In the genomic region with DNA sequence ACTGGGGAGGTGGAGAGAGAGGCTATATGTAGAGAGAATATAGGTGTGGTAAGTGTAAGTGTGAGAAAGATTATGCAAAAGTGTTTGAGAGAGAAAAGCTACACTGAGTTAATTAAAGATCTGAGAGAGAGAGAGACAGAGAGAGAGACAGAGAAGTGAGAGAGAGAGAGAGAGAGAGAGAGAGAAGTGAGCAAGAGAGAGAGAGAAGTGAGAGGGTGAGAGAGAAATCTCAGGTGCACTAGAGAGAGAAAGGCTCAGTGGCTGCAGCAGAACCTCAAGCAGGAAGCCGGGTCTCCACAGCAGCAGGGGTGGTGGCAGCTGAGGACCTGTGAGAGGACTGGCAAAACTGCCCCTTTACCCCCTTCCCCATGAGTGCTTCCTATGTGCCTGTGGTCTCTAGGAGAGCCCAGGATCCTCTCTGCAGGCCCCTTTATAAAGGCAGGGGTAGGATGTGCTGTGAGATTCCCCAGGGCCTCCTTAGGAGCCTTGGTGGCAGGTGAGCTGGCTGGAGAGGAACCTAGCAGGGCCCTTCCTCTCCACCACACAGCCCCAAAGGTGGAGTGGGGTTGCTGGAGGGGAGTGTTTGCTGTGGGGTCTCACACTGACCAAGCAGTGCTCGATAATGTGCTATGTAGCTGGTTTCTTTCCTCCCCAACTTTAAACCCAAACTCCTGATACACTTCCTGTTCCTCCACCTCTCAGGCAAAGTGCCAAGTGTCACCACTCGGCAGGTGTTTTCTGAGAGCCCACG, we compare ENCODE assay signal across 1 cellular context.
TF ChIP-seq lines count a peak whose summit lies in the region.

No MANE protein-coding gene starts in this region.

TF ChIP-seq in GM12878, 131 proteins besides CTCF, POLR2A, EP300 and RAD21 (continued from another document and continues in another):
- TF ChIP-seq, protein P1, sequence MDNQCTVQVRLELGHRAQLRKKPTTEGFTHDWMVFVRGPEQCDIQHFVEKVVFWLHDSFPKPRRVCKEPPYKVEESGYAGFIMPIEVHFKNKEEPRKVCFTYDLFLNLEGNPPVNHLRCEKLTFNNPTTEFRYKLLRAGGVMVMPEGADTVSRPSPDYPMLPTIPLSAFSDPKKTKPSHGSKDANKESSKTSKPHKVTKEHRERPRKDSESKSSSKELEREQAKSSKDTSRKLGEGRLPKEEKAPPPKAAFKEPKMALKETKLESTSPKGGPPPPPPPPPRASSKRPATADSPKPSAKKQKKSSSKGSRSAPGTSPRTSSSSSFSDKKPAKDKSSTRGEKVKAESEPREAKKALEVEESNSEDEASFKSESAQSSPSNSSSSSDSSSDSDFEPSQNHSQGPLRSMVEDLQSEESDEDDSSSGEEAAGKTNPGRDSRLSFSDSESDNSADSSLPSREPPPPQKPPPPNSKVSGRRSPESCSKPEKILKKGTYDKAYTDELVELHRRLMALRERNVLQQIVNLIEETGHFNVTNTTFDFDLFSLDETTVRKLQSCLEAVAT (IDR thresholded peaks at IDR 0.05), result peak; percentile 65; the same call in 1 of the 2 replicates
- no peak for TF ChIP-seq ELK1 (IDR thresholded peaks at IDR 0.05; ENCODE audit: low read depth, low read length)
- TF ChIP-seq CHD1 (IDR thresholded peaks at IDR 0.05; ENCODE audit: low read depth, low read length), result no peak
- peak; percentile 86 for TF ChIP-seq NBN (IDR thresholded peaks at IDR 0.05)
- TF ChIP-seq JUNB (IDR thresholded peaks at IDR 0.05), result no peak
- TF ChIP-seq SIX5 (IDR thresholded peaks at IDR 0.05; ENCODE audit: low read depth, low read length, severe bottlenecking), result no peak
- peak; percentile 59; the same call in 1 of the 2 replicates for TF ChIP-seq PML (IDR thresholded peaks at IDR 0.05; ENCODE audit: low read length)
- TF ChIP-seq BCL11A (IDR thresholded peaks at IDR 0.05; ENCODE audit: low read depth, low read length), result peak; percentile 38; the same call in 1 of the 2 replicates
- TF ChIP-seq GABPA (IDR thresholded peaks at IDR 0.05; ENCODE audit: low read depth), result 0 out of 2 replicates have a peak, but pooled peaks have one; percentile 13
- TF ChIP-seq, protein P2, sequence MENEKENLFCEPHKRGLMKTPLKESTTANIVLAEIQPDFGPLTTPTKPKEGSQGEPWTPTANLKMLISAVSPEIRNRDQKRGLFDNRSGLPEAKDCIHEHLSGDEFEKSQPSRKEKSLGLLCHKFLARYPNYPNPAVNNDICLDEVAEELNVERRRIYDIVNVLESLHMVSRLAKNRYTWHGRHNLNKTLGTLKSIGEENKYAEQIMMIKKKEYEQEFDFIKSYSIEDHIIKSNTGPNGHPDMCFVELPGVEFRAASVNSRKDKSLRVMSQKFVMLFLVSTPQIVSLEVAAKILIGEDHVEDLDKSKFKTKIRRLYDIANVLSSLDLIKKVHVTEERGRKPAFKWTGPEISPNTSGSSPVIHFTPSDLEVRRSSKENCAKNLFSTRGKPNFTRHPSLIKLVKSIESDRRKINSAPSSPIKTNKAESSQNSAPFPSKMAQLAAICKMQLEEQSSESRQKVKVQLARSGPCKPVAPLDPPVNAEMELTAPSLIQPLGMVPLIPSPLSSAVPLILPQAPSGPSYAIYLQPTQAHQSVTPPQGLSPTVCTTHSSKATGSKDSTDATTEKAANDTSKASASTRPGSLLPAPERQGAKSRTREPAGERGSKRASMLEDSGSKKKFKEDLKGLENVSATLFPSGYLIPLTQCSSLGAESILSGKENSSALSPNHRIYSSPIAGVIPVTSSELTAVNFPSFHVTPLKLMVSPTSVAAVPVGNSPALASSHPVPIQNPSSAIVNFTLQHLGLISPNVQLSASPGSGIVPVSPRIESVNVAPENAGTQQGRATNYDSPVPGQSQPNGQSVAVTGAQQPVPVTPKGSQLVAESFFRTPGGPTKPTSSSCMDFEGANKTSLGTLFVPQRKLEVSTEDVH (IDR thresholded peaks at IDR 0.05; ENCODE audit: low read depth, partially characterized antibody), result no peak
- no peak for TF ChIP-seq ZNF207 (IDR thresholded peaks at IDR 0.05; ENCODE audit: borderline replicate concordance)
- TF ChIP-seq NFIC (IDR thresholded peaks at IDR 0.05; ENCODE audit: low read depth, low read length), result 0 out of 2 replicates have a peak, but pooled peaks have one; percentile 45
- TF ChIP-seq ASH2L (IDR thresholded peaks at IDR 0.05; ENCODE audit: borderline replicate concordance, low read depth), result no peak
- TF ChIP-seq NR2C2 (IDR thresholded peaks at IDR 0.05; ENCODE audit: borderline replicate concordance, control insufficient read depth, insufficient read length, low read depth), result no peak
- TF ChIP-seq, protein P3, sequence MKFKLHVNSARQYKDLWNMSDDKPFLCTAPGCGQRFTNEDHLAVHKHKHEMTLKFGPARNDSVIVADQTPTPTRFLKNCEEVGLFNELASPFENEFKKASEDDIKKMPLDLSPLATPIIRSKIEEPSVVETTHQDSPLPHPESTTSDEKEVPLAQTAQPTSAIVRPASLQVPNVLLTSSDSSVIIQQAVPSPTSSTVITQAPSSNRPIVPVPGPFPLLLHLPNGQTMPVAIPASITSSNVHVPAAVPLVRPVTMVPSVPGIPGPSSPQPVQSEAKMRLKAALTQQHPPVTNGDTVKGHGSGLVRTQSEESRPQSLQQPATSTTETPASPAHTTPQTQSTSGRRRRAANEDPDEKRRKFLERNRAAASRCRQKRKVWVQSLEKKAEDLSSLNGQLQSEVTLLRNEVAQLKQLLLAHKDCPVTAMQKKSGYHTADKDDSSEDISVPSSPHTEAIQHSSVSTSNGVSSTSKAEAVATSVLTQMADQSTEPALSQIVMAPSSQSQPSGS (IDR thresholded peaks at IDR 0.05; ENCODE audit: low read length), result peak; percentile 55; the same call in 1 of the 2 replicates
- TF ChIP-seq, protein P4, sequence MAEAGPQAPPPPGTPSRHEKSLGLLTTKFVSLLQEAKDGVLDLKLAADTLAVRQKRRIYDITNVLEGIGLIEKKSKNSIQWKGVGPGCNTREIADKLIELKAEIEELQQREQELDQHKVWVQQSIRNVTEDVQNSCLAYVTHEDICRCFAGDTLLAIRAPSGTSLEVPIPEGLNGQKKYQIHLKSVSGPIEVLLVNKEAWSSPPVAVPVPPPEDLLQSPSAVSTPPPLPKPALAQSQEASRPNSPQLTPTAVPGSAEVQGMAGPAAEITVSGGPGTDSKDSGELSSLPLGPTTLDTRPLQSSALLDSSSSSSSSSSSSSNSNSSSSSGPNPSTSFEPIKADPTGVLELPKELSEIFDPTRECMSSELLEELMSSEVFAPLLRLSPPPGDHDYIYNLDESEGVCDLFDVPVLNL (IDR thresholded peaks at IDR 0.05; ENCODE audit: low read depth, low read length), result no peak
- no peak for TF ChIP-seq BACH1 (IDR thresholded peaks at IDR 0.05; ENCODE audit: borderline replicate concordance)
- peak; percentile 64; the same call in 1 of the 2 replicates for TF ChIP-seq MEF2A (IDR thresholded peaks at IDR 0.05; ENCODE audit: insufficient read depth, low read depth, low read length)
- peak; percentile 19; the same call in 1 of the 2 replicates for TF ChIP-seq BMI1 (IDR thresholded peaks at IDR 0.05; ENCODE audit: borderline replicate concordance)
- 0 out of 2 replicates have a peak, but pooled peaks have one; percentile 28 for TF ChIP-seq HDAC2 (IDR thresholded peaks at IDR 0.05)
- peak; percentile 23; the same call in 2 of the 3 replicates for TF ChIP-seq POU2F2 (IDR thresholded peaks at IDR 0.05; ENCODE audit: borderline replicate concordance, low read depth, low read length)
- TF ChIP-seq ZNF217 (IDR thresholded peaks at IDR 0.05), result 0 out of 2 replicates have a peak, but pooled peaks have one; percentile 40
- TF ChIP-seq CBX5 (IDR thresholded peaks at IDR 0.05; ENCODE audit: low read depth), result peak; percentile 78; the same call in 1 of the 2 replicates
- no peak for TF ChIP-seq KDM1A (IDR thresholded peaks at IDR 0.05; ENCODE audit: borderline replicate concordance)
- TF ChIP-seq GATAD2B (conservative IDR thresholded peaks at IDR 0.05; ENCODE audit: low read depth), result no peak
- peak; percentile 93; the same call in 1 of the 2 replicates for TF ChIP-seq MTA3 (IDR thresholded peaks at IDR 0.05; ENCODE audit: borderline replicate concordance, low read length)
- TF ChIP-seq, protein P5, sequence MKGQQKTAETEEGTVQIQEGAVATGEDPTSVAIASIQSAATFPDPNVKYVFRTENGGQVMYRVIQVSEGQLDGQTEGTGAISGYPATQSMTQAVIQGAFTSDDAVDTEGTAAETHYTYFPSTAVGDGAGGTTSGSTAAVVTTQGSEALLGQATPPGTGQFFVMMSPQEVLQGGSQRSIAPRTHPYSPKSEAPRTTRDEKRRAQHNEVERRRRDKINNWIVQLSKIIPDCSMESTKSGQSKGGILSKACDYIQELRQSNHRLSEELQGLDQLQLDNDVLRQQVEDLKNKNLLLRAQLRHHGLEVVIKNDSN (IDR thresholded peaks at IDR 0.05; ENCODE audit: borderline replicate concordance, extremely low read length, insufficient read depth, low read depth, low read length), result no peak
- no peak for TF ChIP-seq MYB (IDR thresholded peaks at IDR 0.05; ENCODE audit: borderline replicate concordance, low read depth, low read length)
- peak; percentile 19 to 27; a peak in 2 of 4 replicates for TF ChIP-seq IKZF2 (IDR thresholded peaks at IDR 0.05)
- TF ChIP-seq IRF4 (IDR thresholded peaks at IDR 0.05; ENCODE audit: low read depth, low read length), result peak; percentile 58; the same call in 1 of the 2 replicates
- TF ChIP-seq RB1 (IDR thresholded peaks at IDR 0.05; ENCODE audit: borderline replicate concordance), result no peak
- no peak for TF ChIP-seq TARDBP (IDR thresholded peaks at IDR 0.05; ENCODE audit: borderline replicate concordance)
- TF ChIP-seq POLR2AphosphoS5 (IDR thresholded peaks at IDR 0.05; ENCODE audit: low read length), result no peak
- no peak for TF ChIP-seq CHD2 (IDR thresholded peaks at IDR 0.05; ENCODE audit: borderline replicate concordance, low read depth, low read length)
- TF ChIP-seq CREM (IDR thresholded peaks at IDR 0.05; ENCODE audit: low read depth), result no peak
- TF ChIP-seq RUNX3 (IDR thresholded peaks at IDR 0.05; ENCODE audit: low read length), result peak; percentile 60
- TF ChIP-seq HDGF (IDR thresholded peaks at IDR 0.05), result peak; percentile 74
- TF ChIP-seq BRCA1 (IDR thresholded peaks at IDR 0.05; ENCODE audit: low read depth, low read length), result no peak
- TF ChIP-seq, protein P6, sequence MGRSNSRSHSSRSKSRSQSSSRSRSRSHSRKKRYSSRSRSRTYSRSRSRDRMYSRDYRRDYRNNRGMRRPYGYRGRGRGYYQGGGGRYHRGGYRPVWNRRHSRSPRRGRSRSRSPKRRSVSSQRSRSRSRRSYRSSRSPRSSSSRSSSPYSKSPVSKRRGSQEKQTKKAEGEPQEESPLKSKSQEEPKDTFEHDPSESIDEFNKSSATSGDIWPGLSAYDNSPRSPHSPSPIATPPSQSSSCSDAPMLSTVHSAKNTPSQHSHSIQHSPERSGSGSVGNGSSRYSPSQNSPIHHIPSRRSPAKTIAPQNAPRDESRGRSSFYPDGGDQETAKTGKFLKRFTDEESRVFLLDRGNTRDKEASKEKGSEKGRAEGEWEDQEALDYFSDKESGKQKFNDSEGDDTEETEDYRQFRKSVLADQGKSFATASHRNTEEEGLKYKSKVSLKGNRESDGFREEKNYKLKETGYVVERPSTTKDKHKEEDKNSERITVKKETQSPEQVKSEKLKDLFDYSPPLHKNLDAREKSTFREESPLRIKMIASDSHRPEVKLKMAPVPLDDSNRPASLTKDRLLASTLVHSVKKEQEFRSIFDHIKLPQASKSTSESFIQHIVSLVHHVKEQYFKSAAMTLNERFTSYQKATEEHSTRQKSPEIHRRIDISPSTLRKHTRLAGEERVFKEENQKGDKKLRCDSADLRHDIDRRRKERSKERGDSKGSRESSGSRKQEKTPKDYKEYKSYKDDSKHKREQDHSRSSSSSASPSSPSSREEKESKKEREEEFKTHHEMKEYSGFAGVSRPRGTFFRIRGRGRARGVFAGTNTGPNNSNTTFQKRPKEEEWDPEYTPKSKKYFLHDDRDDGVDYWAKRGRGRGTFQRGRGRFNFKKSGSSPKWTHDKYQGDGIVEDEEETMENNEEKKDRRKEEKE (IDR thresholded peaks at IDR 0.05), result no peak
- TF ChIP-seq ZNF687 (IDR thresholded peaks at IDR 0.05), result no peak
